ENCODE assay signal across 11 cellular contexts in genomic region chr2:39373403-39373802, GRCh38.
"Had no signal": no experiment of that assay in that cellular context is flagged by ENCODE, and none has a peak within 500 bp of the region (broad histone marks: within the 10 kb centered on the region; RNA-seq: fewer than 3 reads in every experiment).

No MANE protein-coding gene starts in this region.

- H2AFZ ChIP-seq: GM23248, GM23338 had no signal

- H3K4me2 ChIP-seq: GM23338 had no signal

- H3K27ac Mint-ChIP-seq: GM23338, HFFc6 had no signal

- H3K9me3 Mint-ChIP-seq: HFFc6 had no signal

- H3K4me3 ChIP-seq: GM23248, GM23338, HAP-1 had no signal

- H3K4me3 Mint-ChIP-seq: GM23338, H9, HFFc6 had no signal

- DNase-seq: GM23248, GOT3, H7, H9, HCEC 1CT, HFFc6 had no signal

- H3K9ac ChIP-seq: GM23248 had no signal

- ATAC-seq: GM23338, HCT116 had no signal

- H3K27ac ChIP-seq: GM23248 had no signal

- FAIRE-seq: H1, H54 had no signal
